ENCODE assay signal across 8 cellular contexts in the genomic region with DNA sequence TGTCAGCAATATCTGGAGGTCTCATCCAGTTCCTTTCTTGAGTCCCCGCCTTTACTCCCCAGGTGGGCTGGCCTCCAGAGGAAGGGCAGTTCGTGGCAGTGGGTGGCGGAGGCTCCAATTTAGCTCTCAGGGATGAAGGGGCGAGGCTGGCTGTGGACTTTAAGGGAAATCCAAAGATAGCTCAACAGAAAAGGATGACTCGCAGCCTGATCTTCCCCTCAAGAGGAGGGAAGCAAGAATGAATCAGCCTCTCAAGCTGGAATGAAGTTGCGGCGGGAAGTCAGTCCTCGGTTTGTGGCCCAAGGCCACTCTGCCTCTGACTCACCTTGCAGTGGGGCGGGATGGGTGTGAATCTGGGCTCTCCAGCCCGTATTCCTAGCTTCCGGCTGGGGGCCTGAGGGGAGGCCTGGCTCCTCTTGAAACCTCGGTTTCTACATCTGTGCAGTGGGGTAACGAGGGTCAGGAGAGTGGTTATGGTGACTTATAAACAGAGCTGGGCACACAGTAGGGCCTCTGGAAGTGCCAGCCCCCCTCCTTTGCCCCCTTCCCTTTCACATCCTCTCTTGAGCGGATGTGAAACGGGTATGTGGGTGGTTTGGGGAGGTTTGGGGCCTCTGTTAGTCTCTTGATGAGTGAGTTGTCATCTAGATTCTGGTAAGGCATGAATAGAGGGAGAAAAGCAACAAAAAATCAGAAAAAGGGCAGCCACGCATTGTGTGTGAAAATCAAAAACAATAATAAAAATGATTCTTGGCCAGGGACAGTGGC. TPM values are rescaled to one million over a fixed set of nuclear protein-coding genes. Genes with fewer than 3 reads are reported as not detected.
DNase-seq lines count a peak whose midpoint lies in the region; ATAC-seq, FAIRE-seq and TF ChIP-seq lines count a peak whose summit lies in the region.

No MANE protein-coding gene starts in this region.

- peak; percentile 86 for FAIRE-seq in bronchial epithelial cell (lab: Jason Lieb, UNC)

- H3K36me3 ChIP-seq in BLaER1 (peaks cover 43% of the 10 kb centered on the region), bronchial epithelial cell (ENCODE audit: control insufficient read depth, insufficient read depth, low read length) (no peaks in the 10 kb centered on the region), suprapubic skin (no peaks in the 10 kb centered on the region)

- 26% methylated on average over 16 of the region's 16 CpGs for WGBS in suprapubic skin

- TF ChIP-seq EP300 in suprapubic skin (IDR thresholded peaks at IDR 0.05): no peak

- H3K4me3 ChIP-seq in BLaER1 (0 out of 2 replicates have a peak overlapping the region, but pooled peaks have one; percentile 4), bronchial epithelial cell (ENCODE audit: low read depth, low read length) (no peak overlapping the region), suprapubic skin (no peak overlapping the region)

- no peak for TF ChIP-seq CTCF in GM20000 (IDR thresholded peaks at IDR 0.05; ENCODE audit: extremely low read depth, missing control alignments)
- TF ChIP-seq CTCF in bronchial epithelial cell (IDR thresholded peaks at IDR 0.05; ENCODE audit: insufficient read depth, low read length, severe bottlenecking): no peak
- no peak for TF ChIP-seq CTCF in suprapubic skin (IDR thresholded peaks at IDR 0.05)

- H3K4me2 ChIP-seq in BLaER1: peak overlapping the region; percentile 78

- peak overlapping the region; percentile 56 to 84 (median 76) for H3K4me3 Mint-ChIP-seq in naive B cell

- H3K4me1 Mint-ChIP-seq in naive B cell: peaks cover 52 to 65% (median 55%) of the 10 kb centered on the region in 3 donors

- TF ChIP-seq POLR2A in suprapubic skin (IDR thresholded peaks at IDR 0.05): no peak

- DNase-seq in GM20000 (ENCODE audit: low spot score) (peak; percentile 77), bronchial epithelial cell (ENCODE audit: low read depth) (peak; percentile 95), naive B cell (peak; percentile 64), suprapubic skin (ENCODE audit: low spot score in 2 of 2) (no peak), NCI-H1417 (lab: John Stamatoyannopoulos, UW) (no peak)
- peak; percentile 38 to 63 (median 50) for DNase-seq in activated CD4-positive, CD25-positive, alpha-beta regulatory T cell (lab: John Stamatoyannopoulos, UW)

- H3K27me3 Mint-ChIP-seq in naive B cell: no peaks in the 10 kb centered on the region

- ATAC-seq in HG03565 (IDR thresholded peaks at IDR 0.05; ENCODE audit: unreplicated experiment) (peak; percentile 39), naive B cell (ENCODE audit: low read depth in 2 of 2) (peak; percentile 92 to 94)

- peaks cover 0 to 2% (median 0%) of the 10 kb centered on the region in 7 donors for H3K9me3 Mint-ChIP-seq in naive B cell

- peaks cover 0 to 16% of the 10 kb centered on the region in 2 donors for H3K36me3 Mint-ChIP-seq in naive B cell

- H3K9me3 ChIP-seq in BLaER1 (no peaks in the 10 kb centered on the region), suprapubic skin (no peaks in the 10 kb centered on the region)

- H3K9ac ChIP-seq in BLaER1: peak overlapping the region; percentile 49

- H3K27me3 ChIP-seq in BLaER1 (no peaks in the 10 kb centered on the region), bronchial epithelial cell (ENCODE audit: control insufficient read depth, insufficient read depth, low read length) (no peaks in the 10 kb centered on the region), suprapubic skin (no peaks in the 10 kb centered on the region)

- H3K4me1 ChIP-seq in BLaER1 (peaks cover 44% of the 10 kb centered on the region), suprapubic skin (peaks cover 40% of the 10 kb centered on the region)

- H4K20me1 ChIP-seq in BLaER1: no peaks in the 10 kb centered on the region

- H3K27ac ChIP-seq in BLaER1 (peak overlapping the region; percentile 62), suprapubic skin (peak overlapping the region; percentile 73)

- peak overlapping the region; percentile 79 to 97 (median 95) for H3K27ac Mint-ChIP-seq in naive B cell

RNA-seq across cellular contexts. Expression of a gene that starts 10.5 kb away (rescaled TPM):
- 4.0 and 4.7 TPM in 2 replicates for total RNA-seq in bronchial epithelial cell
- polyA plus RNA-seq in naive B cell (ENCODE audit: low read depth in 6 of 6): 10 to 100 TPM in 2 of 6 donors, 1 to 10 TPM in 4; 2.7 to 13.0 (median 8.2) TPM
- total RNA-seq in suprapubic skin: 10 to 100 TPM; 21.5 to 44.4 (median 30.1) TPM

RNA-seq across cellular contexts. Expression of a gene that starts 15.5 kb away (rescaled TPM):
- total RNA-seq in bronchial epithelial cell (0.26 and 9.7 TPM in 2 replicates), suprapubic skin (10 to 100 TPM; 26.4 to 77.9 (median 48.2) TPM)
- 10 to 100 TPM in 4 of 6 donors, 1 to 10 TPM in 2; 9.7 to 17.2 (median 10.3) TPM for polyA plus RNA-seq in naive B cell (ENCODE audit: low read depth in 6 of 6)

RNA-seq across cellular contexts. Expression of a gene that starts 37.0 kb away (rescaled TPM):
- 0.38 and 0.53 TPM in 2 replicates for total RNA-seq in bronchial epithelial cell
- polyA plus RNA-seq in naive B cell (ENCODE audit: low read depth in 6 of 6): under 1 TPM in 2 of 6 donors, not detected in 4; 0.28 to 0.65 TPM
- total RNA-seq in suprapubic skin: 100 to 1,000 TPM in 1 of 4 donors, 10 to 100 TPM in 3; 48.5 to 114 (median 98.5) TPM

RNA-seq across cellular contexts. Expression of a gene that starts 49.4 kb away (rescaled TPM):
- total RNA-seq in bronchial epithelial cell: not detected in 2 replicates
- not detected for polyA plus RNA-seq in naive B cell (ENCODE audit: low read depth in 6 of 6)
- not detected for total RNA-seq in suprapubic skin

Comparison
In these comparisons a context has a peak if more than half of its experiments do, and no peak if none do; other contexts are left out.
1. DNase-seq: peak in GM20000 (single experiment), activated CD4-positive, CD25-positive, alpha-beta regulatory T cell (4 of 4), bronchial epithelial cell (single experiment) and naive B cell (single experiment); none in suprapubic skin (0 of 2) and NCI-H1417 (0 of 3).
2. RNA of a gene that starts 37.0 kb away (total RNA-seq): 48.5 to 114 TPM in suprapubic skin; 0.38 to 0.53 TPM in bronchial epithelial cell; every median in the first group is over 10 times any median in the second.